ENCODE assay signal across 6 cellular contexts in the genomic region with DNA sequence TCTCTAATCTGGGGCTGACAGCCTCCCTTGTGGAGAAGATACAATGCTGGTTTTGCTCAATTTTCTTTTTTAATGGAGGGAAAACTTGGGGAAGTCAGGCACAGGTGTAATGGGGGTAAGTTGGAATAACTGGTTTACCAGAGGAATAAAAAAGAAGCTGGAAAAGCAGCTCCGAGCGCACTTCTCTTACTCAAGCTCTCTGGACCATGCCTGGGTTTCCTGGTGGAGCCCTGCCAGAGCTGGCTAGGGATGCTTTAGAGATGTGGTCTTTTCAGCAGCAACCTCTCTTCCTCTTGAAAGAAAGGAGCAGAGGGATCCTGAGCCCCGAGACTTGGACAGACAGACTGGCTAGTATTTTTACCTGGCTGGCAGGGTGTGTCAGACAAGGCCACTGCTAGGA. TPM values are rescaled to one million over a fixed set of nuclear protein-coding genes. Genes with fewer than 3 reads are reported as not detected.
"Had no signal": no experiment of that assay in that cellular context is flagged by ENCODE, and none has a peak within 500 bp of the region (broad histone marks: within the 10 kb centered on the region; RNA-seq: fewer than 3 reads in every experiment).

No MANE protein-coding gene starts in this region.

- DNase-seq: H9, HCEC 1CT, IMR-90 had no signal

- H3K4me3 ChIP-seq: GM23338, K562 had no signal

- ATAC-seq: GM23338, K562 had no signal

- H3K4me3 Mint-ChIP-seq: GM23338, H9 had no signal

- H2AFZ ChIP-seq: GM23338 had no signal

- H3K27ac Mint-ChIP-seq: GM23338, H9 had no signal

- H3K9me3 Mint-ChIP-seq: GM23338 had no signal

RNA-seq across cellular contexts. Expression of gene KCNA5, which starts 3.9 kb away (rescaled TPM):
- total RNA-seq: HT-29, IMR-90, K562 had no signal
- polyA plus RNA-seq: IMR-90, K562 had no signal
